In genomic region chr10:3676564-3676963, GRCh38 we compare ENCODE assay signal across 17 cellular contexts.
"Had no signal": no experiment of that assay in that cellular context is flagged by ENCODE, and none has a peak within 500 bp of the region (broad histone marks: within the 10 kb centered on the region; RNA-seq: fewer than 3 reads in every experiment).

No MANE protein-coding gene starts in this region.

- H3K9me3 ChIP-seq: gastrocnemius medialis, left lung, sigmoid colon, stomach, thoracic aorta had no signal

- H3K27ac ChIP-seq: coronary artery, gastrocnemius medialis, left lung, sigmoid colon, stomach, thoracic aorta had no signal

- H3K4me1 ChIP-seq: gastrocnemius medialis, sigmoid colon, stomach had no signal

- FAIRE-seq: endothelial cell of umbilical vein, urothelium cell line had no signal

- ATAC-seq: activated T-helper 17 cell treated with anti-CD3 and anti-CD28 coated beads, Interleukin-2, amount 50 U/mL, for 72 hours; gastrocnemius medialis; left lung had no signal

- H3K4me3 ChIP-seq: coronary artery, gastrocnemius medialis, left lung, sigmoid colon, stomach, thoracic aorta had no signal

- DNase-seq: activated CD4-positive, alpha-beta T cell treated with anti-CD3 and anti-CD28 coated beads, Interleukin-2, amount 50 U/mL, for 1 hour; activated naive CD4-positive, alpha-beta T cell treated with anti-CD3 and anti-CD28 coated beads, Interleukin-2, amount 10 ng/mL, durations not matched to agents 7 days and 5 days; activated T-cell treated with anti-CD3 and anti-CD28 coated beads for 4 hours; central memory CD4-positive, alpha-beta T cell; effector CD4-positive, alpha-beta T cell; gastrocnemius medialis; islet precursor cell; left lung; nephron progenitor cell; sigmoid colon; stimulated activated CD4-positive, alpha-beta T cell treated with anti-CD3 and anti-CD28 coated beads, Interleukin-2, amount 100 ng/mL, for 24 hours; stomach had no signal

- H3K27me3 ChIP-seq: gastrocnemius medialis, left lung, sigmoid colon, stomach had no signal

- H3K36me3 ChIP-seq: gastrocnemius medialis, left lung, sigmoid colon, stomach, thoracic aorta had no signal
